Comparison of ENCODE assay signal across 8 cellular contexts in genomic region chr14:99479160-99479902, GRCh38. TPM values are rescaled to one million over a fixed set of nuclear protein-coding genes. Genes with fewer than 3 reads are reported as not detected.
DNase-seq lines count a peak whose midpoint lies in the region; ATAC-seq, FAIRE-seq and TF ChIP-seq lines count a peak whose summit lies in the region.

No MANE protein-coding gene starts in this region.

- POLR2A ChIA-PET in IMR-90 (lab: Charles Lee; ENCODE audit: unreplicated experiment), result no interaction called here

- no peak overlapping the region for H2BK15ac ChIP-seq in IMR-90 (ENCODE audit: low read depth, low read length)

- peak overlapping the region; percentile 60 for H3K9ac ChIP-seq in IMR-90 (ENCODE audit: low read depth, low read length)
- peak overlapping the region; percentile 64 to 76 for H3K9ac ChIP-seq in mucosa of rectum (ENCODE audit: low read depth in 1 of 2, low read length in 2 of 2)

- no peak for FAIRE-seq in RCC 7860 (lab: Jason Lieb, UNC)

- no peak for TF ChIP-seq POLR2A in IMR-90 (IDR thresholded peaks at IDR 0.05; ENCODE audit: low read depth, low read length)

- H2AK5ac ChIP-seq in IMR-90 (ENCODE audit: low read depth, low read length), result no peak overlapping the region

- H4K8ac ChIP-seq in IMR-90 (ENCODE audit: low read depth in 2 of 2, low read length in 2 of 2), result no peak overlapping the region

- H2AK9ac ChIP-seq in IMR-90 (replicated peaks; ENCODE audit: low read depth, low read length, poor library complexity), result peak overlapping the region; percentile 53

- no peak for TF ChIP-seq RAD21 in IMR-90 (IDR thresholded peaks at IDR 0.05; ENCODE audit: low read length)

- peaks cover 20 to 62% of the 10 kb centered on the region in 2 experiments; a peak in 3 of 4 replicates for H3K79me1 ChIP-seq in IMR-90 (ENCODE audit: low read depth in 1 of 2, low read length in 2 of 2)

- H3K27me3 ChIP-seq in IMR-90 (ENCODE audit: control insufficient read depth, insufficient read depth, low read length) (no peaks in the 10 kb centered on the region), mucosa of rectum (ENCODE audit: control insufficient read depth in 2 of 2, insufficient read depth in 2 of 2, low read length in 2 of 2) (no peaks in the 10 kb centered on the region)

- H3K9me3 ChIP-seq in IMR-90 (ENCODE audit: control insufficient read depth, insufficient read depth, low read length) (no peaks in the 10 kb centered on the region), mucosa of rectum (ENCODE audit: control insufficient read depth in 2 of 2, low read length in 2 of 2) (no peaks in the 10 kb centered on the region)

- H3K27ac ChIP-seq in 22Rv1 (peak overlapping the region; percentile 81), IMR-90 (ENCODE audit: insufficient read depth, low read length) (peak overlapping the region; percentile 35; the same call in 1 of the 2 replicates), mucosa of rectum (ENCODE audit: low read depth in 2 of 2, low read length in 2 of 2) (peak overlapping the region; percentile 83 to 86)

- peaks cover 10% of the 10 kb centered on the region for H3K9me1 ChIP-seq in IMR-90 (ENCODE audit: insufficient read depth, low read length)

- in situ Hi-C loops in IMR-90 (cut with MboI; ENCODE audit: low sequenced_read_pairs), result no loop called here

- peak overlapping the region; percentile 93 for H2AFZ ChIP-seq in IMR-90 (replicated peaks; ENCODE audit: low read length, poor library complexity)

- no peak overlapping the region for H2BK120ac ChIP-seq in IMR-90 (ENCODE audit: low read depth, low read length)

- DNase-seq in IMR-90 (peak; percentile 16), choroid plexus epithelial cell (ENCODE audit: low read depth) (peak; percentile 21), RCC 7860 (ENCODE audit: low spot score) (no peak), SW 1271 (lab: John Stamatoyannopoulos, UW) (no peak), NOMO-1 treated with dmso at 0.1 percent for 144 hours (lab: John Stamatoyannopoulos, UW; ENCODE audit: unreplicated experiment) (no peak)

- intact Hi-C loops in IMR-90 (cut with micrococcal nuclease), result no loop called here

- BruUV-seq in IMR-90 (replicated peaks; lab: Mats Ljungman, UMichigan), result TSS peak; percentile 36

- H2BK20ac ChIP-seq in IMR-90 (ENCODE audit: low read depth, low read length), result no peak overlapping the region; the same call in 1 of the 2 replicates

- H3K18ac ChIP-seq in IMR-90 (ENCODE audit: low read depth, low read length), result no peak overlapping the region

- H3K14ac ChIP-seq in IMR-90 (replicated peaks; ENCODE audit: low read depth, low read length), result peak overlapping the region; percentile 52

- CTCF ChIA-PET in IMR-90 (lab: Yijun Ruan, JAX), result no interaction called here

- ATAC-seq in IMR-90 (ENCODE audit: low read depth) (no peak), GM21529 (IDR thresholded peaks at IDR 0.05; ENCODE audit: unreplicated experiment) (no peak)

- TF ChIP-seq CTCF in 22Rv1 (IDR thresholded peaks at IDR 0.05) (no peak), IMR-90 (conservative IDR thresholded peaks at IDR 0.05; ENCODE audit: low read depth, low read length) (no peak), choroid plexus epithelial cell (conservative IDR thresholded peaks at IDR 0.05; ENCODE audit: low read depth, low read length) (no peak)

- H3K23ac ChIP-seq in IMR-90 (ENCODE audit: low read depth, low read length), result peak overlapping the region; percentile 54; the same call in 1 of the 2 replicates

- H4K5ac ChIP-seq in IMR-90 (ENCODE audit: low read depth, low read length), result no peak overlapping the region

- H4K20me1 ChIP-seq in IMR-90 (ENCODE audit: insufficient read depth, low read length), result peaks cover 58% of the 10 kb centered on the region

- 0% methylated on average over 2 of the region's 18 CpGs; no CpG with 5 or more reads in 1 of the 2 experiments for WGBS in IMR-90 (ENCODE audit: extremely low coverage in 2 of 2, insufficient read length in 1 of 2), 2 experiments

- H3K4me3 ChIP-seq in IMR-90 (ENCODE audit: insufficient read depth, low read depth, low read length) (peak overlapping the region; percentile 80), choroid plexus epithelial cell (ENCODE audit: low read depth, low read length) (peak overlapping the region; percentile 92), mucosa of rectum (ENCODE audit: low read length in 2 of 2) (peak overlapping the region; percentile 75 to 81)

- H3K4me2 ChIP-seq in IMR-90 (ENCODE audit: low read depth, low read length), result peak overlapping the region; percentile 95

- H3K36me3 ChIP-seq in IMR-90 (ENCODE audit: control insufficient read depth, insufficient read depth, low read length) (no peaks in the 10 kb centered on the region), mucosa of rectum (ENCODE audit: control insufficient read depth in 2 of 2, insufficient read depth in 2 of 2, low read length in 2 of 2) (no peaks in the 10 kb centered on the region)

- dilution Hi-C loops in IMR-90 (cut with HindIII; ENCODE audit: low sequenced_read_pairs, unreplicated experiment), result no loop called here

- 0 out of 2 replicates have a peak overlapping the region, but pooled peaks have one; percentile 28 for H3K56ac ChIP-seq in IMR-90 (ENCODE audit: extremely low read depth, insufficient read depth, low read length)

- H2BK5ac ChIP-seq in IMR-90 (ENCODE audit: low read depth, low read length, poor library complexity, severe bottlenecking), result no peak overlapping the region

- no peak overlapping the region for H4K91ac ChIP-seq in IMR-90 (ENCODE audit: insufficient read depth, low read depth, low read length)

- H3K4me1 ChIP-seq in IMR-90 (ENCODE audit: control insufficient read depth, insufficient read depth, low read length), result peaks cover 9% of the 10 kb centered on the region
- peaks cover 11 to 32% of the 10 kb centered on the region in 2 donors for H3K4me1 ChIP-seq in mucosa of rectum (ENCODE audit: control insufficient read depth in 2 of 2, insufficient read depth in 2 of 2, low read length in 2 of 2)

- peak overlapping the region; percentile 27; the same call in 1 of the 2 replicates for H3K4ac ChIP-seq in IMR-90 (ENCODE audit: low read depth, low read length)

TF ChIP-seq in IMR-90, 13 proteins besides CTCF, POLR2A, EP300 and RAD21:
- TF ChIP-seq MAFK (IDR thresholded peaks at IDR 0.05; ENCODE audit: low read depth, low read length), result peak; percentile 82
- no peak for TF ChIP-seq MXI1 (IDR thresholded peaks at IDR 0.05; ENCODE audit: borderline replicate concordance, low read depth, low read length)

RNA-seq across cellular contexts. Expression of gene SETD3, which starts 1.3 kb away (rescaled TPM):
- 31.9 and 35.0 TPM in 2 replicates for total RNA-seq in IMR-90 (2012; rRNA removed)
- 15.9 and 18.8 TPM in 2 replicates for polyA plus RNA-seq in IMR-90 (2012; rRNA removed)
- 5.3 and 7.6 TPM in 2 replicates for polyA plus RNA-seq in IMR-90 (2012; cell fraction: cytosol; rRNA removed)
- 1.7 and 11.2 TPM in 2 replicates for polyA plus RNA-seq in IMR-90 (2012; cell fraction: nucleus; rRNA removed; ENCODE audit: low replicate concordance)

RNA-seq across cellular contexts. Expression of gene CCNK, which starts 1.9 kb away (rescaled TPM):
- total RNA-seq in IMR-90 (2012; rRNA removed), result 18.8 and 33.1 TPM in 2 replicates
- polyA plus RNA-seq in IMR-90 (2012; rRNA removed), result 25.0 and 38.3 TPM in 2 replicates
- polyA plus RNA-seq in IMR-90 (2012; cell fraction: cytosol; rRNA removed), result 9.1 and 12.6 TPM in 2 replicates
- polyA plus RNA-seq in IMR-90 (2012; cell fraction: nucleus; rRNA removed; ENCODE audit: low replicate concordance), result 14.4 and 41.8 TPM in 2 replicates

Comparison
In these comparisons a context has a peak if more than half of its experiments do, and no peak if none do; other contexts are left out.
1. DNase-seq: peak in IMR-90 (single experiment) and choroid plexus epithelial cell (single experiment); none in RCC 7860 (single experiment), SW 1271 (0 of 2) and NOMO-1 treated with dmso at 0.1 percent for 144 hours (single experiment).
2. Peak in every context shown above with its lines, with median percentiles within 50 percentile points of each other: H3K27ac ChIP-seq and H3K4me3 ChIP-seq.